ENCODE assay signal across 1 cellular context in the genomic region with DNA sequence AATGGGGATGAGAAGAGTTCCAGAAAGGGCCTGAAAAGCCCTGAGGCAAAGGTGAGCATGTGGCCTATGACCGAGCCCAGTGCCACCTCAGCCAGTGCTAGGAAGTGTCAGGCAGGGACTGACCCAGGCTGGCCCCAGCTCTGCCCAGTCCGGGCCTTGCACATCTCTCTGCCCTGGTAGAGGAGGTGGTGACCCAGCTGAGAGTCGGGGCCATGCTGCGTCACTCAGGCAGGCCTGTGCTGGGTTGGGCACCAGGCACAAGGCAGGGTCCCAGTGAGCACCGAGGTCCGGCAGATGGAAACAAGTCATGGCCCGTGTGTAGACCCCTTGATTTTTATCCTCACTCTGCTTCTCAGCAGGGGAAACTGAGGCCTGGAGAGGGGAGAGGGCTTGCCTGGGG.
TF ChIP-seq lines count a peak whose summit lies in the region.

No MANE protein-coding gene starts in this region.

TF ChIP-seq in K562, 482 proteins besides CTCF, POLR2A, EP300 and RAD21:
- TF ChIP-seq GTF2E2 (tag; IDR thresholded peaks at IDR 0.05): no peak
- TF ChIP-seq, protein P1, sequence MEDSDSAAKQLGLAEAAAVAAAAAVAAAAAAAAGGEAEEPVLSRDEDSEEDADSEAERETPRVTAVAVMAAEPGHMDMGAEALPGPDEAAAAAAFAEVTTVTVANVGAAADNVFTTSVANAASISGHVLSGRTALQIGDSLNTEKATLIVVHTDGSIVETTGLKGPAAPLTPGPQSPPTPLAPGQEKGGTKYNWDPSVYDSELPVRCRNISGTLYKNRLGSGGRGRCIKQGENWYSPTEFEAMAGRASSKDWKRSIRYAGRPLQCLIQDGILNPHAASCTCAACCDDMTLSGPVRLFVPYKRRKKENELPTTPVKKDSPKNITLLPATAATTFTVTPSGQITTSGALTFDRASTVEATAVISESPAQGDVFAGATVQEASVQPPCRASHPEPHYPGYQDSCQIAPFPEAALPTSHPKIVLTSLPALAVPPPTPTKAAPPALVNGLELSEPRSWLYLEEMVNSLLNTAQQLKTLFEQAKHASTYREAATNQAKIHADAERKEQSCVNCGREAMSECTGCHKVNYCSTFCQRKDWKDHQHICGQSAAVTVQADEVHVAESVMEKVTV (CRISPR knock-in tag; IDR thresholded peaks at IDR 0.05): no peak
- TF ChIP-seq, protein P2, sequence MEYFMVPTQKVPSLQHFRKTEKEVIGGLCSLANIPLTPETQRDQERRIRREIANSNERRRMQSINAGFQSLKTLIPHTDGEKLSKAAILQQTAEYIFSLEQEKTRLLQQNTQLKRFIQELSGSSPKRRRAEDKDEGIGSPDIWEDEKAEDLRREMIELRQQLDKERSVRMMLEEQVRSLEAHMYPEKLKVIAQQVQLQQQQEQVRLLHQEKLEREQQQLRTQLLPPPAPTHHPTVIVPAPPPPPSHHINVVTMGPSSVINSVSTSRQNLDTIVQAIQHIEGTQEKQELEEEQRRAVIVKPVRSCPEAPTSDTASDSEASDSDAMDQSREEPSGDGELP (CRISPR knock-in tag; IDR thresholded peaks at IDR 0.05; ENCODE audit: borderline replicate concordance): 0 out of 2 replicates have a peak, but pooled peaks have one; percentile 19
